In genomic region chrX:106397788-106398538, GRCh38 we compare ENCODE assay signal across 1 cellular context.
TF ChIP-seq lines count a peak whose summit lies in the region.

No MANE protein-coding gene starts in this region.

TF ChIP-seq in GM12878, 131 proteins besides CTCF, POLR2A, EP300 and RAD21 (continued from another document):
- TF ChIP-seq PKNOX1 (IDR thresholded peaks at IDR 0.05) (0 out of 2 replicates have a peak, but pooled peaks have one; percentile 16), RB1 (IDR thresholded peaks at IDR 0.05; ENCODE audit: borderline replicate concordance) (no peak), FOXK2 (IDR thresholded peaks at IDR 0.05) (no peak), RFX5 (IDR thresholded peaks at IDR 0.05; ENCODE audit: low read depth, low read length) (no peak)
- TF ChIP-seq, protein P1, sequence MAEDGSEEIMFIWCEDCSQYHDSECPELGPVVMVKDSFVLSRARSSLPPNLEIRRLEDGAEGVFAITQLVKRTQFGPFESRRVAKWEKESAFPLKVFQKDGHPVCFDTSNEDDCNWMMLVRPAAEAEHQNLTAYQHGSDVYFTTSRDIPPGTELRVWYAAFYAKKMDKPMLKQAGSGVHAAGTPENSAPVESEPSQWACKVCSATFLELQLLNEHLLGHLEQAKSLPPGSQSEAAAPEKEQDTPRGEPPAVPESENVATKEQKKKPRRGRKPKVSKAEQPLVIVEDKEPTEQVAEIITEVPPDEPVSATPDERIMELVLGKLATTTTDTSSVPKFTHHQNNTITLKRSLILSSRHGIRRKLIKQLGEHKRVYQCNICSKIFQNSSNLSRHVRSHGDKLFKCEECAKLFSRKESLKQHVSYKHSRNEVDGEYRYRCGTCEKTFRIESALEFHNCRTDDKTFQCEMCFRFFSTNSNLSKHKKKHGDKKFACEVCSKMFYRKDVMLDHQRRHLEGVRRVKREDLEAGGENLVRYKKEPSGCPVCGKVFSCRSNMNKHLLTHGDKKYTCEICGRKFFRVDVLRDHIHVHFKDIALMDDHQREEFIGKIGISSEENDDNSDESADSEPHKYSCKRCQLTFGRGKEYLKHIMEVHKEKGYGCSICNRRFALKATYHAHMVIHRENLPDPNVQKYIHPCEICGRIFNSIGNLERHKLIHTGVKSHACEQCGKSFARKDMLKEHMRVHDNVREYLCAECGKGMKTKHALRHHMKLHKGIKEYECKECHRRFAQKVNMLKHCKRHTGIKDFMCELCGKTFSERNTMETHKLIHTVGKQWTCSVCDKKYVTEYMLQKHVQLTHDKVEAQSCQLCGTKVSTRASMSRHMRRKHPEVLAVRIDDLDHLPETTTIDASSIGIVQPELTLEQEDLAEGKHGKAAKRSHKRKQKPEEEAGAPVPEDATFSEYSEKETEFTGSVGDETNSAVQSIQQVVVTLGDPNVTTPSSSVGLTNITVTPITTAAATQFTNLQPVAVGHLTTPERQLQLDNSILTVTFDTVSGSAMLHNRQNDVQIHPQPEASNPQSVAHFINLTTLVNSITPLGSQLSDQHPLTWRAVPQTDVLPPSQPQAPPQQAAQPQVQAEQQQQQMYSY (CRISPR knock-in tag; IDR thresholded peaks at IDR 0.05) = no peak
